ENCODE assay signal across 22 cellular contexts in genomic region chr11:69475866-69476714, GRCh38. TPM values are rescaled to one million over a fixed set of nuclear protein-coding genes. Genes with fewer than 3 reads are reported as not detected.
DNase-seq lines count a peak whose midpoint lies in the region; ATAC-seq, FAIRE-seq and TF ChIP-seq lines count a peak whose summit lies in the region.
"Had no signal": no experiment of that assay in that cellular context is flagged by ENCODE, and none has a peak within 500 bp of the region (broad histone marks: within the 10 kb centered on the region; RNA-seq: fewer than 3 reads in every experiment).

No MANE protein-coding gene starts in this region.

- H3K4ac ChIP-seq in H1 (replicated peaks; ENCODE audit: insufficient read length, low read depth, low read length) = peak overlapping the region; percentile 44
- H3K4ac ChIP-seq in neuronal stem cell (ENCODE audit: low read length) = no peak overlapping the region

- TF ChIP-seq RAD21 in H1 (IDR thresholded peaks at IDR 0.05 in 1 of 2, conservative IDR thresholded peaks at IDR 0.05 in 1 of 2; ENCODE audit: low read depth in 2 of 2, low read length in 2 of 2) = peak; percentile 2 to 15; a peak in 1 of 4 replicates

- peak overlapping the region; percentile 61; the same call in 1 of the 2 replicates for H2BK20ac ChIP-seq in H1 (ENCODE audit: low read length)

- H3K9me3 ChIP-seq in H1 (ENCODE audit: insufficient read depth in 2 of 2, low read depth in 1 of 2, low read length in 1 of 2) = peaks cover 4 to 5% of the 10 kb centered on the region in 2 experiments; a peak in 1 of 4 replicates
- peaks cover 0 to 4% of the 10 kb centered on the region in 2 donors for H3K9me3 ChIP-seq in neuronal stem cell (replicated peaks in 1 of 2; ENCODE audit: control insufficient read depth in 2 of 2, insufficient read depth in 1 of 2, low read depth in 1 of 2, low read length in 2 of 2)
- H3K9me3 ChIP-seq: SJCRH30 had no signal

- H2BK15ac ChIP-seq in H1 (ENCODE audit: low read length) (0 out of 2 replicates have a peak overlapping the region, but pooled peaks have one; percentile 46), neuronal stem cell (ENCODE audit: low read length) (peak overlapping the region; percentile 80)

- no peak overlapping the region; the same call in 1 of the 2 replicates for H4K8ac ChIP-seq in H1 (ENCODE audit: extremely low read depth, insufficient read depth, low read length)
- H4K8ac ChIP-seq in neuronal stem cell (ENCODE audit: low read depth, low read length) = no peak overlapping the region

- WGBS in H1 (ENCODE audit: extremely low coverage in 1 of 2, insufficient coverage in 1 of 2, insufficient read length in 1 of 2, insufficient replicate concordance in 2 of 2, low coverage in 1 of 2, low lambda C conversion rate in 2 of 2, missing lambda C conversion rate in 1 of 2), 2 experiments = 61% methylated on average over 17 of the region's 33 CpGs; no CpG with 5 or more reads in 1 of the 2 experiments
- no CpG with 5 or more reads among the region's 33 CpGs for WGBS in neuronal stem cell (ENCODE audit: extremely low coverage in 2 of 2, insufficient read length in 2 of 2, insufficient replicate concordance in 1 of 2), 2 donors

- no peak for TF ChIP-seq CTCF in GM23338 (conservative IDR thresholded peaks at IDR 0.05; ENCODE audit: low read depth in 2 of 2)
- TF ChIP-seq CTCF in H1 (IDR thresholded peaks at IDR 0.05; ENCODE audit: control extremely low read depth in 1 of 3, insufficient read depth in 1 of 3, low read depth in 1 of 3, low read length in 3 of 3) = no peak
- TF ChIP-seq CTCF in foreskin fibroblast (IDR thresholded peaks at IDR 0.05; ENCODE audit: low read depth, low read length) = no peak

- H3K23me2 ChIP-seq in H1 (ENCODE audit: low read depth, low read length) = no peaks in the 10 kb centered on the region

- H3K36me3 ChIP-seq in GM23338 (ENCODE audit: insufficient read depth) = no peaks in the 10 kb centered on the region
- H3K36me3 ChIP-seq in H1 (ENCODE audit: control insufficient read depth in 2 of 4, insufficient read depth in 4 of 4, low read length in 3 of 4) = no peaks in the 10 kb centered on the region
- no peaks in the 10 kb centered on the region for H3K36me3 ChIP-seq in neuronal stem cell (replicated peaks in 1 of 2; ENCODE audit: control insufficient read depth in 2 of 2, insufficient read depth in 2 of 2, low read length in 2 of 2)
- H3K36me3 ChIP-seq: SJCRH30 had no signal

- H3K56ac ChIP-seq in H1 (replicated peaks; ENCODE audit: insufficient read length, low read depth, low read length) = no peak overlapping the region

- no peak overlapping the region for H3K4me3 Mint-ChIP-seq in GM23338
- H3K4me3 Mint-ChIP-seq: CD4-positive, alpha-beta T cell had no signal

- H3K79me1 ChIP-seq in H1 (ENCODE audit: low read depth, low read length) = no peaks in the 10 kb centered on the region
- no peaks in the 10 kb centered on the region for H3K79me1 ChIP-seq in neuronal stem cell (ENCODE audit: low read depth, low read length)

- H3K14ac ChIP-seq in H1 (ENCODE audit: insufficient read length) = no peak overlapping the region
- H3K14ac ChIP-seq in neuronal stem cell (ENCODE audit: low read length) = no peak overlapping the region

- H3K27ac ChIP-seq in GM23338 (ENCODE audit: low read depth) = no peak overlapping the region
- no peak overlapping the region for H3K27ac ChIP-seq in H1 (ENCODE audit: low read depth, low read length)
- H3K27ac ChIP-seq in neuronal stem cell (replicated peaks; ENCODE audit: low read length) = no peak overlapping the region
- H3K27ac ChIP-seq: PC-9, RWPE1, SJCRH30 had no signal

- H2BK12ac ChIP-seq in H1 (ENCODE audit: low read depth, low read length) (no peak overlapping the region; the same call in 1 of the 2 replicates), neuronal stem cell (ENCODE audit: low read length) (no peak overlapping the region)

- TF ChIP-seq POLR2A in H1 (IDR thresholded peaks at IDR 0.05; ENCODE audit: control extremely low read depth in 1 of 2, low read depth in 2 of 2, low read length in 2 of 2) = no peak

- peak overlapping the region; percentile 24; the same call in 1 of the 2 replicates for H2BK5ac ChIP-seq in H1 (ENCODE audit: low read depth, low read length)
- H2BK5ac ChIP-seq in neuronal stem cell (ENCODE audit: low read length) = no peak overlapping the region

- H3K9me2 ChIP-seq in GM23338 (ENCODE audit: insufficient read depth) = no peaks in the 10 kb centered on the region

- H3K4me1 ChIP-seq in GM23338 (ENCODE audit: insufficient read depth) = peaks cover 23% of the 10 kb centered on the region
- H3K4me1 ChIP-seq in H1 (replicated peaks in 1 of 4; ENCODE audit: control insufficient read depth in 3 of 4, insufficient read depth in 4 of 4, low read length in 3 of 4) = peaks cover 0 to 31% (median 18%) of the 10 kb centered on the region in 4 experiments; a peak in 6 of 7 replicates
- peaks cover 7 to 8% of the 10 kb centered on the region in 2 donors for H3K4me1 ChIP-seq in neuronal stem cell (ENCODE audit: control insufficient read depth in 2 of 2, insufficient read depth in 1 of 2, low read depth in 1 of 2, low read length in 2 of 2)

- peak; percentile 72 for DNase-seq in GM23338 (ENCODE audit: low spot score)
- DNase-seq in H1 (ENCODE audit: low read depth in 1 of 2, low spot score in 2 of 2) = peak; percentile 34 to 67
- peak; percentile 62 for DNase-seq in iPS-NIHi11 (ENCODE audit: low spot score)
- DNase-seq in neuronal stem cell (ENCODE audit: low spot score) = no peak
- no peak for DNase-seq in foreskin fibroblast
- no peak for DNase-seq in HuH-7.5 (ENCODE audit: low spot score)
- DNase-seq in NCI-H524 (lab: John Stamatoyannopoulos, UW) = no peak
- DNase-seq: Caco-2; CD4-positive, alpha-beta T cell; KBM-7; NCI-H1105; NCI-H1694; NCI-H2107; NCI-H510A treated with DMSO at 0.1 percent for 48 hours; NCI-H82; PC-9; SJCRH30 had no signal

- H3K18ac ChIP-seq in H1 (ENCODE audit: extremely low read depth, low read length) (peak overlapping the region; percentile 48), neuronal stem cell (ENCODE audit: low read length) (peak overlapping the region; percentile 76)

- no peak for TF ChIP-seq EP300 in H1 (IDR thresholded peaks at IDR 0.05; ENCODE audit: borderline replicate concordance in 1 of 2, low read depth in 2 of 2, low read length in 2 of 2)

- H3K27me3 Mint-ChIP-seq in GM23338 (ENCODE audit: insufficient read depth, low read depth, poor library complexity) = peaks cover 21% of the 10 kb centered on the region

- no peak overlapping the region; the same call in 1 of the 2 replicates for H2AK5ac ChIP-seq in H1 (ENCODE audit: low read depth, low read length)
- peak overlapping the region; percentile 51 for H2AK5ac ChIP-seq in neuronal stem cell (ENCODE audit: low read depth, low read length)

- ATAC-seq in GM23338 (peak; percentile 69), HG03196 (IDR thresholded peaks at IDR 0.05; ENCODE audit: unreplicated experiment) (no peak)
- ATAC-seq: A549 had no signal

- no peaks in the 10 kb centered on the region for H3F3A ChIP-seq in GM23338 (replicated peaks; ENCODE audit: low read depth)

- H2AFZ ChIP-seq in GM23338 (no peak overlapping the region), H1 (ENCODE audit: low read length) (no peak overlapping the region), neuronal stem cell (ENCODE audit: low read length) (no peak overlapping the region)
- H2AFZ ChIP-seq: PC-9 had no signal

- no peak overlapping the region for H4K5ac ChIP-seq in H1 (ENCODE audit: insufficient read length, low read depth, low read length)

- POLR2A ChIA-PET in H1 (lab: Charles Lee; ENCODE audit: partially characterized antibody) = interaction anchor here (0.6 to 1.1 kb wide), 2 partner anchors 162 to 163 kb away, joined by 4 to 5 read pairs; no protein-coding TSS in a partner anchor

- H3K4me3 ChIP-seq in GM23338 = no peak overlapping the region
- H3K4me3 ChIP-seq in H1 (ENCODE audit: extremely low read depth in 1 of 4, insufficient read depth in 2 of 4, low read depth in 3 of 4, low read length in 4 of 4) = no peak overlapping the region; a peak in 1 of 8 replicates
- no peak overlapping the region for H3K4me3 ChIP-seq in neuronal stem cell (ENCODE audit: low read length in 2 of 2)
- H3K4me3 ChIP-seq in foreskin fibroblast (ENCODE audit: low read depth in 1 of 2, low read length in 2 of 2) = no peak overlapping the region
- H3K4me3 ChIP-seq: A549, PC-9, SJCRH30 had no signal

- no peak overlapping the region for H3K23ac ChIP-seq in H1 (ENCODE audit: insufficient read length)
- peak overlapping the region; percentile 14 for H3K23ac ChIP-seq in neuronal stem cell (ENCODE audit: low read depth, low read length, poor library complexity)

- H4K91ac ChIP-seq in H1 (replicated peaks; ENCODE audit: insufficient read length, low read length) (no peak overlapping the region), neuronal stem cell (ENCODE audit: low read depth, low read length, poor library complexity) (no peak overlapping the region)

- H3K27me3 ChIP-seq in GM23338 (ENCODE audit: insufficient read depth) = peaks cover 4% of the 10 kb centered on the region; the same call in 1 of the 2 replicates
- peaks cover 0 to 21% (median 12%) of the 10 kb centered on the region in 4 experiments; a peak in 5 of 7 replicates for H3K27me3 ChIP-seq in H1 (replicated peaks in 1 of 4; ENCODE audit: control insufficient read depth in 3 of 4, extremely low read depth in 1 of 4, insufficient read depth in 3 of 4, low read length in 3 of 4)
- peaks cover 0 to 12% (median 0%) of the 10 kb centered on the region in 3 experiments for H3K27me3 ChIP-seq in neuronal stem cell (ENCODE audit: control insufficient read depth in 3 of 3, insufficient read depth in 3 of 3, low read depth in 1 of 3, low read length in 3 of 3)
- H3K27me3 ChIP-seq: SJCRH30 had no signal

- CTCF ChIA-PET in H1 (lab: Charles Lee; ENCODE audit: partially characterized antibody) = interaction anchor here (0.5 to 1.5 kb wide), 2 partner anchors 13 to 52 kb away, joined by 3 read pairs; no protein-coding TSS in a partner anchor

- no peaks in the 10 kb centered on the region for H3K79me2 ChIP-seq in GM23338 (replicated peaks; ENCODE audit: insufficient read depth)
- H3K79me2 ChIP-seq in H1 (ENCODE audit: control insufficient read depth in 1 of 2, insufficient read depth in 2 of 2, low read length in 2 of 2) = no peaks in the 10 kb centered on the region

- no peak for FAIRE-seq in H1 (lab: Jason Lieb, UNC)
- FAIRE-seq: A549, G401.6 had no signal

- no peaks in the 10 kb centered on the region for H4K20me1 ChIP-seq in GM23338 (replicated peaks; ENCODE audit: insufficient read depth)
- no peaks in the 10 kb centered on the region for H4K20me1 ChIP-seq in H1 (replicated peaks in 1 of 2; ENCODE audit: control insufficient read depth in 1 of 2, insufficient read depth in 2 of 2, low read length in 2 of 2)

- peak overlapping the region; percentile 62 for H3K4me2 ChIP-seq in GM23338
- H3K4me2 ChIP-seq in H1 (ENCODE audit: insufficient read depth in 1 of 2, low read depth in 2 of 2, low read length in 2 of 2) = peak overlapping the region in 1 of 2 experiments; percentile 25; a peak in 1 of 4 replicates
- no peak overlapping the region for H3K4me2 ChIP-seq in neuronal stem cell (ENCODE audit: insufficient read depth, low read length, poor library complexity, severe bottlenecking)
- H3K4me2 ChIP-seq: A549, PC-9 had no signal

- peaks cover 4% of the 10 kb centered on the region; the same call in 1 of the 3 replicates for H3K36me3 Mint-ChIP-seq in GM23338 (ENCODE audit: low read depth)

- no peak overlapping the region for H2BK120ac ChIP-seq in H1 (replicated peaks; ENCODE audit: low read depth, low read length)
- H2BK120ac ChIP-seq in neuronal stem cell (ENCODE audit: low read depth, low read length) = no peak overlapping the region

- no peak overlapping the region for H3K9ac ChIP-seq in H1 (replicated peaks in 1 of 4; ENCODE audit: extremely low read depth in 1 of 4, low read depth in 3 of 4, low read length in 3 of 4)
- H3K9ac ChIP-seq in neuronal stem cell (ENCODE audit: low read depth, low read length, poor library complexity) = no peak overlapping the region

- peaks cover 28% of the 10 kb centered on the region for H3K4me1 Mint-ChIP-seq in GM23338

- no peak overlapping the region for H3K27ac Mint-ChIP-seq in GM23338
- H3K27ac Mint-ChIP-seq: CD4-positive, alpha-beta T cell had no signal

- peaks cover 8% of the 10 kb centered on the region; the same call in 2 of the 3 replicates for H3K9me3 Mint-ChIP-seq in GM23338
- H3K9me3 Mint-ChIP-seq: CD4-positive, alpha-beta T cell had no signal

RNA-seq across cellular contexts. Expression of gene LINC01488, which starts 5.4 kb away (rescaled TPM):
- total RNA-seq in GM23338 (2014; rRNA removed; shearing (Covaris generic)) = not detected in 2 replicates
- not detected in 2 replicates for polyA plus RNA-seq in GM23338 (2016; fragmentation: Nextera tagmentation; extraction: Ambion mirVana)
- not detected in 2 replicates for total RNA-seq in H1 (2021; fragmentation: NEBNext Ultra II Directional; extraction: Animal tissue kit (Norgen Biotek cat#: 25700))
- polyA plus RNA-seq in H1 (2011; rRNA removed) = 0.03 TPM in 1 of 2 replicates, not detected in the other
- polyA plus RNA-seq in H1 (2011; cell fraction: cytosol; rRNA removed) = not detected
- not detected for polyA plus RNA-seq in H1 (2011; cell fraction: nucleus; rRNA removed)
- polyA plus RNA-seq in H1 (2012, experiment 1 of 2) = not detected in 4 replicates
- polyA plus RNA-seq in H1 (2012, experiment 2 of 2) = not detected
- polyA plus RNA-seq in H1 (2013, experiment 1 of 2) = not detected
- polyA plus RNA-seq in H1 (2013, experiment 2 of 2) = not detected
- not detected in 2 replicates for polyA minus RNA-seq in H1 (2011; rRNA and poly(A)+ RNA removed)
- polyA minus RNA-seq in H1 (2011; cell fraction: cytosol; rRNA and poly(A)+ RNA removed) = not detected
- polyA minus RNA-seq in H1 (2011; cell fraction: nucleus; rRNA and poly(A)+ RNA removed) = not detected
- 0.06 TPM for polyA plus RNA-seq in neuronal stem cell (2013, experiment 1 of 2)
- polyA plus RNA-seq in neuronal stem cell (2013, experiment 2 of 2) = 0.01 TPM
- total RNA-seq: Caco-2; CD4-positive, alpha-beta T cell; PC-9; SJCRH30 had no signal
- polyA plus RNA-seq: BJ had no signal

Comparison
In these comparisons a context has a peak if more than half of its experiments do, and no peak if none do; other contexts are left out.
1. DNase-seq: peak in GM23338 (single experiment), H1 (2 of 2) and iPS-NIHi11 (single experiment); none in neuronal stem cell (single experiment), foreskin fibroblast (0 of 2), HuH-7.5 (single experiment) and NCI-H524 (0 of 2).